Comparison of ENCODE assay signal across 32 cellular contexts in genomic region chr2:54183281-54183680, GRCh38.
"Had no signal": no experiment of that assay in that cellular context is flagged by ENCODE, and none has a peak within 500 bp of the region (broad histone marks: within the 10 kb centered on the region; RNA-seq: fewer than 3 reads in every experiment).

No MANE protein-coding gene starts in this region.

- H3K4me1 ChIP-seq: adrenal gland, body of pancreas, breast epithelium had no signal

- ATAC-seq: activated naive CD4-positive, alpha-beta T cell treated with anti-CD3 and anti-CD28 coated beads, Interleukin-2, amount 50 U/mL, for 72 hours; activated naive CD8-positive, alpha-beta T cell treated with anti-CD3 and anti-CD28 coated beads, Interleukin-2, amount 50 U/mL, for 24 hours; activated T-cell treated with anti-CD3 and anti-CD28 coated beads, Interleukin-2, amount 50 U/mL, for 4 hours; activated T-cell treated with anti-CD3 and anti-CD28 coated beads, Interleukin-2, amount 50 U/mL, for 72 hours; activated T-helper 17 cell treated with anti-CD3 and anti-CD28 coated beads, Interleukin-2, amount 50 U/mL, for 72 hours; body of pancreas had no signal

- H3K4me3 ChIP-seq: adrenal gland, ascending aorta, body of pancreas, breast epithelium, cardiac muscle cell had no signal

- H3K9me3 ChIP-seq: adrenal gland, ascending aorta, body of pancreas, breast epithelium had no signal

- DNase-seq: activated effector memory CD4-positive, alpha-beta T cell treated with anti-CD3 and anti-CD28 coated beads, Interleukin-2, amount 50 U/mL, for 16 hours; activated effector memory CD4-positive, alpha-beta T cell treated with Interleukin-2 at 50 U/mL for 16 hours; activated gamma-delta T cell; activated gamma-delta T cell treated with Interleukin-2 at 50 U/mL for 16 hours; activated naive CD4-positive, alpha-beta T cell; activated naive CD4-positive, alpha-beta T cell treated with anti-CD3 and anti-CD28 coated beads for 36 hours; activated naive CD4-positive, alpha-beta T cell treated with anti-CD3 and anti-CD28 coated beads, Interleukin-2, amount 10 ng/mL, durations not matched to agents 7 days and 5 days; activated naive CD4-positive, alpha-beta T cell treated with anti-CD3 and anti-CD28 coated beads, Interleukin-2, amount 50 U/mL, for 16 hours; activated naive CD4-positive, alpha-beta T cell treated with Interleukin-2 at 50 U/mL for 16 hours; activated naive CD8-positive, alpha-beta T cell treated with anti-CD3 and anti-CD28 coated beads for 36 hours; activated naive CD8-positive, alpha-beta T cell treated with anti-CD3 and anti-CD28 coated beads, Interleukin-2, amount 10 ng/mL, durations not matched to agents 7 days and 5 days; activated naive CD8-positive, alpha-beta T cell treated with anti-CD3 and anti-CD28 coated beads, Interleukin-2, amount 50 U/mL, for 24 hours; activated T-cell treated with anti-CD3 and anti-CD28 coated beads, Interleukin-2, amount 50 U/mL, for 1 hour; activated T-cell treated with anti-CD3 and anti-CD28 coated beads, Interleukin-2, amount 50 U/mL, for 24 hours; activated T-cell treated with anti-CD3 and anti-CD28 coated beads, Interleukin-2, amount 50 U/mL, for 4 hours; activated T-cell treated with anti-CD3 and anti-CD28 coated beads, Interleukin-2, amount 50 U/mL, for 48 hours; activated T-cell treated with anti-CD3 and anti-CD28 coated beads, Interleukin-2, amount 50 U/mL, for 72 hours; adrenal gland; amniotic stem cell; amygdala; anterior cingulate cortex; aorta; body of pancreas; brain microvascular endothelial cell; caudate nucleus; central memory CD4-positive, alpha-beta T cell; cerebellar nuclear complex had no signal

- H3K27me3 ChIP-seq: adrenal gland, ascending aorta, body of pancreas, brain microvascular endothelial cell, breast epithelium, cardiac muscle cell had no signal

- H3K36me3 ChIP-seq: adrenal gland, ascending aorta, brain microvascular endothelial cell, breast epithelium, cardiac muscle cell had no signal

- H3K27ac ChIP-seq: adrenal gland, body of pancreas, brain microvascular endothelial cell, breast epithelium, cardiac muscle cell had no signal
